In the genomic region with DNA sequence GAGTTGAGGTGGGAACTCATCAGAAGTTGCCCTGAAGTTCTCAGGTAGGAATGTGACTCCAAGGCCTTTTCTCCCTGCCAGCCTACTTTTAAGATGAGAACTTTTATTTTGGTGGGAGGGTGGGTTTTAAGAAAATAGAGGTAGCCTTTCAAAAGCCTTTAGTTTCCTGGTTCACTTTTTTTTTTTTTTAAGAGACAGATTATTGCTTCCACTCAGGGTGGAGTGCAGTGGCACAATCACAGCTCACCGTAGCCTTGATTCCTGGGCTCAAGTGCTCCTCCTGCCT, we compare ENCODE assay signal across 12 cellular contexts. TPM values are rescaled to one million over a fixed set of nuclear protein-coding genes. Genes with fewer than 3 reads are reported as not detected.
A peak's percentile ranks its signal among the peaks of the same experiment; 100 is the strongest.
DNase-seq lines count a peak whose midpoint lies in the region; ATAC-seq, FAIRE-seq and TF ChIP-seq lines count a peak whose summit lies in the region.
"Had no signal": no experiment of that assay in that cellular context is flagged by ENCODE, and none has a peak within 500 bp of the region (broad histone marks: within the 10 kb centered on the region; RNA-seq: fewer than 3 reads in every experiment).

No MANE protein-coding gene starts in this region.

- DNase-seq in left ventricle myocardium inferior (no peak), left ventricle myocardium superior (no peak), K562 (ENCODE audit: extremely low read depth in 1 of 4, low spot score in 3 of 4) (no peak), type B pancreatic cell (ENCODE audit: extremely low spot score, unreplicated experiment) (no peak), testis (no peak)
- DNase-seq in central memory CD4-positive, alpha-beta T cell: no peak
- DNase-seq: activated effector memory CD4-positive, alpha-beta T cell treated with Interleukin-2 at 50 U/mL for 16 hours; Kasumi-1; NCI-H82 had no signal

- peak overlapping the region; percentile 83 for H3K4me3 ChIP-seq in left ventricle myocardium inferior
- no peak overlapping the region for H3K4me3 ChIP-seq in K562
- peak overlapping the region; percentile 83 to 91 for H3K4me3 ChIP-seq in muscle layer of duodenum (ENCODE audit: low read depth in 1 of 2, low read length in 2 of 2)
- H3K4me3 ChIP-seq in testis: no peak overlapping the region

- intact Hi-C loops in left ventricle myocardium inferior (cut with micrococcal nuclease): no loop called here
- intact Hi-C loops in left ventricle myocardium superior (cut with micrococcal nuclease): no loop called here
- intact Hi-C loops in K562 (cut with micrococcal nuclease): no loop called here
- intact Hi-C loops in testis (cut with DNase I; ENCODE audit: low total_unique reads): no loop called here

- H3K79me2 ChIP-seq in K562 (ENCODE audit: control insufficient read depth, insufficient read depth, low read length): peaks cover 9% of the 10 kb centered on the region; the same call in 1 of the 3 replicates

- H2AFZ ChIP-seq in K562 (ENCODE audit: low read depth, low read length): no peak overlapping the region

- CTCF ChIA-PET in K562 (lab: Yijun Ruan, JAX; ENCODE audit: low intra/inter-chr PET ratio): no interaction called here

- no peak for TF ChIP-seq RAD21 in K562 (CRISPR knock-in tag; conservative IDR thresholded peaks at IDR 0.05 in 1 of 2, IDR thresholded peaks at IDR 0.05 in 1 of 2)

- H3K9me3 ChIP-seq in left ventricle myocardium inferior (replicated peaks): no peaks in the 10 kb centered on the region
- H3K9me3 ChIP-seq in K562 (replicated peaks; ENCODE audit: control insufficient read depth, insufficient read depth, low read depth, low read length): no peaks in the 10 kb centered on the region
- no peaks in the 10 kb centered on the region for H3K9me3 ChIP-seq in muscle layer of duodenum (ENCODE audit: control insufficient read depth in 1 of 2, low read length in 2 of 2)
- H3K9me3 ChIP-seq in testis: no peaks in the 10 kb centered on the region

- no peak for FAIRE-seq in K562 (lab: Jason Lieb, UNC)

- H3K27me3 Mint-ChIP-seq in type B pancreatic cell: no peaks in the 10 kb centered on the region

- H3K27me3 ChIP-seq in left ventricle myocardium inferior (ENCODE audit: low read depth): no peaks in the 10 kb centered on the region
- no peaks in the 10 kb centered on the region for H3K27me3 ChIP-seq in K562 (ENCODE audit: control insufficient read depth in 2 of 2, insufficient read depth in 2 of 2, low read length in 2 of 2)
- H3K27me3 ChIP-seq in muscle layer of duodenum (ENCODE audit: low read depth, low read length): no peaks in the 10 kb centered on the region
- H3K27me3 ChIP-seq in testis: no peaks in the 10 kb centered on the region

- TF ChIP-seq POLR2A in K562 (conservative IDR thresholded peaks at IDR 0.05): no peak
- no peak for TF ChIP-seq POLR2A in testis (IDR thresholded peaks at IDR 0.05)

- no peaks in the 10 kb centered on the region for H3K9me1 ChIP-seq in K562 (ENCODE audit: control insufficient read depth, insufficient read depth, low read length)

- peak overlapping the region; percentile 95 for H3K4me3 Mint-ChIP-seq in type B pancreatic cell

- H3K4me2 ChIP-seq in K562 (ENCODE audit: insufficient read depth, low read length): 0 out of 2 replicates have a peak overlapping the region, but pooled peaks have one; percentile 75

- H3K27ac Mint-ChIP-seq in type B pancreatic cell: peak overlapping the region; percentile 57

- H3K27ac ChIP-seq in left ventricle myocardium inferior (replicated peaks): peak overlapping the region; percentile 94
- no peak overlapping the region for H3K27ac ChIP-seq in K562 (ENCODE audit: extremely low read depth, low read depth, low read length)
- peak overlapping the region; percentile 94 for H3K27ac ChIP-seq in muscle layer of duodenum (ENCODE audit: low read length)
- peak overlapping the region in 1 of 2 donors; percentile 84 for H3K27ac ChIP-seq in testis

- BruUV-seq in K562 (replicated peaks; lab: Mats Ljungman, UMichigan): no TSS peak

- POLR2A ChIA-PET in K562 (lab: Yijun Ruan, JAX): interaction anchor here (0.6 to 1.4 kb wide), 5 partner anchors 9 to 54 kb away, joined by 3 to 5 read pairs (median 4); no protein-coding TSS in a partner anchor

- no peak overlapping the region for H3K9ac ChIP-seq in K562 (ENCODE audit: insufficient read depth in 1 of 2, low read depth in 2 of 2, low read length in 2 of 2)

- H4K20me1 ChIP-seq in K562 (replicated peaks; ENCODE audit: control insufficient read depth, insufficient read depth, low read length): no peaks in the 10 kb centered on the region

- in situ Hi-C loops in K562 (cut with MboI): no loop called here

- peaks cover 6% of the 10 kb centered on the region for H3K4me1 Mint-ChIP-seq in type B pancreatic cell (ENCODE audit: unreplicated experiment)

- H3K4me1 ChIP-seq in left ventricle myocardium inferior (peaks cover 28% of the 10 kb centered on the region), K562 (replicated peaks in 1 of 2; ENCODE audit: control insufficient read depth in 2 of 2, insufficient read depth in 2 of 2, low read length in 2 of 2) (peaks cover 13 to 30% of the 10 kb centered on the region in 2 experiments; a peak in 4 of 5 replicates), muscle layer of duodenum (ENCODE audit: control insufficient read depth in 1 of 2, insufficient read depth in 2 of 2, low read length in 2 of 2) (peaks cover 7 to 18% of the 10 kb centered on the region in 2 donors), testis (peaks cover 13% of the 10 kb centered on the region)

- WGBS in K562 (ENCODE audit: insufficient coverage, low coverage, missing lambda C conversion rate): 29% methylated on average over 1 of the region's 1 CpG
- WGBS in testis, 2 donors: 0 to 36% methylated on average over 1 of the region's 1 CpG

- no peak for TF ChIP-seq CTCF in left ventricle myocardium inferior (IDR thresholded peaks at IDR 0.05; ENCODE audit: borderline replicate concordance)
- no peak for TF ChIP-seq CTCF in K562 (IDR thresholded peaks at IDR 0.05 in 2 of 3, conservative IDR thresholded peaks at IDR 0.05 in 1 of 3; ENCODE audit: insufficient read depth in 2 of 3, low read depth in 1 of 3, low read length in 3 of 3)
- no peak for TF ChIP-seq CTCF in type B pancreatic cell (conservative IDR thresholded peaks at IDR 0.05)
- TF ChIP-seq CTCF in testis (IDR thresholded peaks at IDR 0.05): no peak

- no peak for ATAC-seq in left ventricle myocardium superior
- ATAC-seq in K562: no peak
- ATAC-seq in HG02973 (IDR thresholded peaks at IDR 0.05; ENCODE audit: unreplicated experiment): no peak

- peaks cover 2% of the 10 kb centered on the region for H3K36me3 ChIP-seq in left ventricle myocardium inferior
- H3K36me3 ChIP-seq in K562 (ENCODE audit: control insufficient read depth, insufficient read depth, low read length): peaks cover 11% of the 10 kb centered on the region; the same call in 1 of the 3 replicates
- H3K36me3 ChIP-seq in muscle layer of duodenum (ENCODE audit: control insufficient read depth in 1 of 2, insufficient read depth in 2 of 2, low read length in 2 of 2): no peaks in the 10 kb centered on the region
- H3K36me3 ChIP-seq in testis (ENCODE audit: low read depth, missing control alignments): no peaks in the 10 kb centered on the region

- no peak for TF ChIP-seq EP300 in K562 (IDR thresholded peaks at IDR 0.05; ENCODE audit: low read length)

- H3K36me3 Mint-ChIP-seq in type B pancreatic cell: no peaks in the 10 kb centered on the region

- no peaks in the 10 kb centered on the region for H3K9me3 Mint-ChIP-seq in type B pancreatic cell

RNA-seq across cellular contexts. Expression of gene C19orf67, which starts 3.0 kb away (rescaled TPM):
- total RNA-seq in left ventricle myocardium inferior (not detected), left ventricle myocardium superior (not detected), K562 (2014; rRNA removed) (0.45 and 1.5 TPM in 2 replicates), K562 (2014; rRNA removed; fragmentation: Illumina TruSeq; extraction: Trizol) (0.35 TPM in 1 of 2 replicates, not detected in the other), K562 (2015; rRNA removed; fragmentation: Illumina TruSeq; extraction: Trizol) (0.29 and 0.53 TPM in 2 replicates), K562 (2021) (1.1 and 2.1 TPM in 2 replicates), type B pancreatic cell (ENCODE audit: low replicate concordance) (not detected in 2 replicates), testis (10 to 100 TPM in 1 of 2 donors, 1 to 10 TPM in 1; 5.0 to 12.7 TPM)
- total RNA-seq in K562 (2011; cell fraction: chromatin; rRNA removed; ENCODE audit: low replicate concordance): 0.83 and 2.1 TPM in 2 replicates
- 3.7 and 4.5 TPM in 2 replicates for total RNA-seq in K562 (2011; cell fraction: nucleolus; rRNA removed)
- total RNA-seq in K562 (2011; cell fraction: nucleoplasm; rRNA removed): 1.8 and 2.1 TPM in 2 replicates
- polyA plus RNA-seq in K562 (2011; rRNA removed) (0.39 and 0.56 TPM in 2 replicates), K562 (2014; fragmentation: Illumina TruSeq; extraction: Trizol) (0.28 and 0.39 TPM in 2 replicates), K562 (2014; fragmentation: Nextera tagmentation; extraction: Ambion mirVana) (not detected), K562 (2014; rRNA removed) (1.8 TPM in 1 of 2 replicates, not detected in the other), testis (ENCODE audit: insufficient read depth, low read depth, low replicate concordance) (12.6 TPM)
- polyA plus RNA-seq in K562 (2011; cell fraction: cytosol; rRNA removed): 0.46 and 0.97 TPM in 2 replicates
- 1.2 and 3.8 TPM in 2 replicates for polyA plus RNA-seq in K562 (2011; cell fraction: nucleus; rRNA removed)
- 0.62 and 0.68 TPM in 2 replicates for polyA plus RNA-seq in K562 (2012)
- 0.14 TPM in 1 of 2 replicates, not detected in the other for polyA minus RNA-seq in K562 (2011; rRNA and poly(A)+ RNA removed)
- not detected in 2 replicates for polyA minus RNA-seq in K562 (2011; cell fraction: cytosol; rRNA and poly(A)+ RNA removed)
- polyA minus RNA-seq in K562 (2011; cell fraction: nucleus; rRNA and poly(A)+ RNA removed): 1.5 and 3.0 TPM in 2 replicates
- total RNA-seq: temporal lobe had no signal

RNA-seq across cellular contexts. Expression of gene SAMD1, which starts 7.9 kb away (rescaled TPM):
- total RNA-seq in left ventricle myocardium inferior (46.7 TPM), left ventricle myocardium superior (58.0 TPM), K562 (2014; rRNA removed) (65.4 and 71.9 TPM in 2 replicates), K562 (2014; rRNA removed; fragmentation: Illumina TruSeq; extraction: Trizol) (15.4 and 16.0 TPM in 2 replicates), K562 (2015; rRNA removed; fragmentation: Illumina TruSeq; extraction: Trizol) (43.5 and 51.7 TPM in 2 replicates), K562 (2021) (85.9 and 96.0 TPM in 2 replicates), type B pancreatic cell (ENCODE audit: low replicate concordance) (42.7 and 55.9 TPM in 2 replicates), testis (10 to 100 TPM; 50.6 to 72.9 TPM)
- total RNA-seq in K562 (2011; cell fraction: chromatin; rRNA removed; ENCODE audit: low replicate concordance): 9.8 and 27.6 TPM in 2 replicates
- total RNA-seq in K562 (2011; cell fraction: nucleolus; rRNA removed): 23.5 and 24.9 TPM in 2 replicates
- total RNA-seq in K562 (2011; cell fraction: nucleoplasm; rRNA removed): 12.7 and 15.1 TPM in 2 replicates
- polyA plus RNA-seq in K562 (2011; rRNA removed) (14.3 and 14.8 TPM in 2 replicates), K562 (2014; fragmentation: Illumina TruSeq; extraction: Trizol) (45.7 and 48.9 TPM in 2 replicates), K562 (2014; fragmentation: Nextera tagmentation; extraction: Ambion mirVana) (1 to 10 TPM; 2.9 to 3.1 TPM), K562 (2014; rRNA removed) (44.5 and 47.8 TPM in 2 replicates), testis (ENCODE audit: insufficient read depth, low read depth, low replicate concordance) (34.0 TPM)
- 15.9 and 30.2 TPM in 2 replicates for polyA plus RNA-seq in K562 (2011; cell fraction: cytosol; rRNA removed)
- polyA plus RNA-seq in K562 (2011; cell fraction: nucleus; rRNA removed): 34.7 and 64.0 TPM in 2 replicates
- 39.1 and 39.7 TPM in 2 replicates for polyA plus RNA-seq in K562 (2012)
- 4.1 and 7.6 TPM in 2 replicates for polyA minus RNA-seq in K562 (2011; rRNA and poly(A)+ RNA removed)
- 22.9 and 32.7 TPM in 2 replicates for polyA minus RNA-seq in K562 (2011; cell fraction: cytosol; rRNA and poly(A)+ RNA removed)
- polyA minus RNA-seq in K562 (2011; cell fraction: nucleus; rRNA and poly(A)+ RNA removed): 4.8 and 5.0 TPM in 2 replicates

RNA-seq across cellular contexts. Expression of gene MISP3, which starts 10.0 kb away (rescaled TPM):
- total RNA-seq in left ventricle myocardium inferior (8.1 TPM), left ventricle myocardium superior (6.8 TPM), K562 (2014; rRNA removed) (3.1 and 3.9 TPM in 2 replicates), K562 (2014; rRNA removed; fragmentation: Illumina TruSeq; extraction: Trizol) (0.69 and 0.73 TPM in 2 replicates), K562 (2015; rRNA removed; fragmentation: Illumina TruSeq; extraction: Trizol) (1.6 and 1.9 TPM in 2 replicates), K562 (2021) (1.9 and 2.9 TPM in 2 replicates), type B pancreatic cell (ENCODE audit: low replicate concordance) (3.1 and 3.6 TPM in 2 replicates), testis (1 to 10 TPM; 4.2 to 7.2 TPM)
- 1.7 and 5.3 TPM in 2 replicates for total RNA-seq in K562 (2011; cell fraction: chromatin; rRNA removed; ENCODE audit: low replicate concordance)
- 5.5 and 5.7 TPM in 2 replicates for total RNA-seq in K562 (2011; cell fraction: nucleolus; rRNA removed)
- total RNA-seq in K562 (2011; cell fraction: nucleoplasm; rRNA removed): 4.1 and 5.0 TPM in 2 replicates
- polyA plus RNA-seq in K562 (2011; rRNA removed) (1.2 and 2.1 TPM in 2 replicates), K562 (2014; fragmentation: Illumina TruSeq; extraction: Trizol) (2.6 and 3.2 TPM in 2 replicates), K562 (2014; fragmentation: Nextera tagmentation; extraction: Ambion mirVana) (under 1 TPM; 0.25 to 0.37 TPM), K562 (2014; rRNA removed) (5.4 and 5.6 TPM in 2 replicates), testis (ENCODE audit: insufficient read depth, low read depth, low replicate concordance) (0.76 TPM)
- polyA plus RNA-seq in K562 (2011; cell fraction: cytosol; rRNA removed): 2.1 and 3.0 TPM in 2 replicates
- 8.6 and 12.9 TPM in 2 replicates for polyA plus RNA-seq in K562 (2011; cell fraction: nucleus; rRNA removed)
- 3.6 and 4.2 TPM in 2 replicates for polyA plus RNA-seq in K562 (2012)
- polyA minus RNA-seq in K562 (2011; rRNA and poly(A)+ RNA removed): not detected in 2 replicates
- 0.91 TPM in 1 of 2 replicates, not detected in the other for polyA minus RNA-seq in K562 (2011; cell fraction: cytosol; rRNA and poly(A)+ RNA removed)
- 1.8 and 1.9 TPM in 2 replicates for polyA minus RNA-seq in K562 (2011; cell fraction: nucleus; rRNA and poly(A)+ RNA removed)

RNA-seq across cellular contexts. Expression of gene PALM3, which starts 20.7 kb away (rescaled TPM):
- total RNA-seq in left ventricle myocardium inferior (0.38 TPM), left ventricle myocardium superior (not detected), K562 (2014; rRNA removed) (8.2 and 8.9 TPM in 2 replicates), K562 (2014; rRNA removed; fragmentation: Illumina TruSeq; extraction: Trizol) (2.5 and 2.8 TPM in 2 replicates), K562 (2015; rRNA removed; fragmentation: Illumina TruSeq; extraction: Trizol) (3.3 and 3.7 TPM in 2 replicates), K562 (2021) (7.6 and 9.3 TPM in 2 replicates), type B pancreatic cell (ENCODE audit: low replicate concordance) (0.83 and 8.1 TPM in 2 replicates), testis (10 to 100 TPM; 21.3 to 34.6 TPM)
- 0.53 and 0.76 TPM in 2 replicates for total RNA-seq in K562 (2011; cell fraction: chromatin; rRNA removed; ENCODE audit: low replicate concordance)
- total RNA-seq in K562 (2011; cell fraction: nucleolus; rRNA removed): 0.33 and 0.92 TPM in 2 replicates
- 0.73 and 0.99 TPM in 2 replicates for total RNA-seq in K562 (2011; cell fraction: nucleoplasm; rRNA removed)
- polyA plus RNA-seq in K562 (2011; rRNA removed) (2.3 and 2.9 TPM in 2 replicates), K562 (2014; fragmentation: Illumina TruSeq; extraction: Trizol) (7.4 and 10.8 TPM in 2 replicates), K562 (2014; fragmentation: Nextera tagmentation; extraction: Ambion mirVana) (under 1 TPM; 0.07 to 0.29 TPM), K562 (2014; rRNA removed) (8.9 and 12.1 TPM in 2 replicates), testis (ENCODE audit: insufficient read depth, low read depth, low replicate concordance) (18.4 TPM)
- 2.1 and 6.1 TPM in 2 replicates for polyA plus RNA-seq in K562 (2011; cell fraction: cytosol; rRNA removed)
- 1.1 and 2.9 TPM in 2 replicates for polyA plus RNA-seq in K562 (2011; cell fraction: nucleus; rRNA removed)
- polyA plus RNA-seq in K562 (2012): 2.0 and 13.9 TPM in 2 replicates
- polyA minus RNA-seq in K562 (2011; rRNA and poly(A)+ RNA removed): 0.39 and 1.3 TPM in 2 replicates
- 0.91 and 1.4 TPM in 2 replicates for polyA minus RNA-seq in K562 (2011; cell fraction: cytosol; rRNA and poly(A)+ RNA removed)
- 0.27 and 0.56 TPM in 2 replicates for polyA minus RNA-seq in K562 (2011; cell fraction: nucleus; rRNA and poly(A)+ RNA removed)

RNA-seq across cellular contexts. Expression of gene PRKACA, which starts 34.9 kb away (rescaled TPM):
- total RNA-seq in left ventricle myocardium inferior (465 TPM), left ventricle myocardium superior (514 TPM), K562 (2014; rRNA removed) (8.4 and 12.7 TPM in 2 replicates), K562 (2014; rRNA removed; fragmentation: Illumina TruSeq; extraction: Trizol) (10.6 and 13.0 TPM in 2 replicates), K562 (2015; rRNA removed; fragmentation: Illumina TruSeq; extraction: Trizol) (11.9 and 12.2 TPM in 2 replicates), K562 (2021) (57.8 and 63.1 TPM in 2 replicates), type B pancreatic cell (ENCODE audit: low replicate concordance) (55.3 and 88.1 TPM in 2 replicates), testis (100 to 1,000 TPM; 114 to 116 TPM)
- total RNA-seq in K562 (2011; cell fraction: chromatin; rRNA removed; ENCODE audit: low replicate concordance): 26.1 and 58.3 TPM in 2 replicates
- total RNA-seq in K562 (2011; cell fraction: nucleolus; rRNA removed): 30.5 and 42.7 TPM in 2 replicates
- 28.7 and 35.1 TPM in 2 replicates for total RNA-seq in K562 (2011; cell fraction: nucleoplasm; rRNA removed)
- polyA plus RNA-seq in K562 (2011; rRNA removed) (19.9 and 22.9 TPM in 2 replicates), K562 (2014; fragmentation: Illumina TruSeq; extraction: Trizol) (50.6 and 59.4 TPM in 2 replicates), K562 (2014; fragmentation: Nextera tagmentation; extraction: Ambion mirVana) (1 to 10 TPM; 1.2 to 1.7 TPM), K562 (2014; rRNA removed) (37.6 and 39.7 TPM in 2 replicates), testis (ENCODE audit: insufficient read depth, low read depth, low replicate concordance) (203 TPM)
- 18.1 and 22.9 TPM in 2 replicates for polyA plus RNA-seq in K562 (2011; cell fraction: cytosol; rRNA removed)
- polyA plus RNA-seq in K562 (2011; cell fraction: nucleus; rRNA removed): 9.4 and 10.8 TPM in 2 replicates
- polyA plus RNA-seq in K562 (2012): 53.1 and 56.7 TPM in 2 replicates
- 16.0 and 20.3 TPM in 2 replicates for polyA minus RNA-seq in K562 (2011; rRNA and poly(A)+ RNA removed)
- 18.1 and 18.7 TPM in 2 replicates for polyA minus RNA-seq in K562 (2011; cell fraction: cytosol; rRNA and poly(A)+ RNA removed)
- 7.5 and 8.3 TPM in 2 replicates for polyA minus RNA-seq in K562 (2011; cell fraction: nucleus; rRNA and poly(A)+ RNA removed)

Comparison
In these comparisons a context has a peak if more than half of its experiments do, and no peak if none do; other contexts are left out.
1. H3K4me3 ChIP-seq: peak in left ventricle myocardium inferior (single experiment) and muscle layer of duodenum (2 of 2); none in K562 (single experiment) and testis (0 of 2).